ENCODE assay signal across 1 cellular context in the genomic region with DNA sequence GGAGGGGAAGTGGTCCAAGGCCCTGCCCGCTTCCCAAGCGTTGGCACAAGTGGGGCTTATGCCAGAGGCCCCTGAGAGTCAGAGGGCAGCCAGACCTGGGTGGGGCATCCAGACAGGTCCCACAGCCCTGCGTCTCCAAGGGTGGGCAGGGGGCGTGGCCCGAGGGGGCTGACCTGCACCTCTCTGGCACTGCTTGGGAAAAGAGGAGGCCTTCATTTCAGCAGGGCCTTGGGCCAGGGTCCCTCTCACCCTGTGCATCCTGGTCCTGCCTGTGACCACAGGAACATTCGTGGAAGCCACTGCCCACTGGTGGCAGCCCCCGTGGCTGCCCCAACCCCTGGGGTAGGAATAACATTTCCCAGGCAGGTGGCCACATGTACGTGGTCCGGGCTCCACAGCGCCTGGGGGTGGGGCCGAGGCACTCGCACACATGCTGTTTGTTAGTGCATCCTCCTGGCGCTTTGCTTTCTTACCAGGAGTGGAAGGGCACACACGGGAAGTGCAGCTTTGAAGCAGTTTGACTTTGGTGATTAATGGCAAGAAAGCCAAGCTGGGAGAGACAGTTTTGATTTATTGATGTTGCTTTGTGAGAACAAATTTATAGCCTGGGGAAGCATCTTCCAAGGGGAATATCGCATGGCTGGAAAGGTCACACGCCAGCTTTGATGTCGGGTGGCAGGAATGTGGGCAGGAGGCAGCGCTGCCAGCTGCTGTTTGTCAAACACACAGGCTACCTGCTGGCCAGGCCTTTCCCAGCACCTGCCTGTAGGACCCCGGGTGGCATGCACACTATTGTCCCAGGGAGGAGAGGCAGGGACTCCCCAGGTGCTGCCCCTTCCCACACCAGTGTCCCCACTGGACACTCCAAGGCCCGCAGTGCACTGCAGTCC.
TF ChIP-seq lines count a peak whose summit lies in the region.

No MANE protein-coding gene starts in this region.

TF ChIP-seq in HepG2, 621 proteins besides CTCF, POLR2A, EP300 and RAD21 (continues in another document):
- TF ChIP-seq RBFOX2 (IDR thresholded peaks at IDR 0.05; ENCODE audit: low read depth, low read length): peak; percentile 71
- TF ChIP-seq POLR2AphosphoS2 (IDR thresholded peaks at IDR 0.05; ENCODE audit: low read depth, low read length): peak; percentile 74; the same call in 1 of the 2 replicates
- TF ChIP-seq HDAC2 (CRISPR knock-in tag; IDR thresholded peaks at IDR 0.05): peak; percentile 16; the same call in 1 of the 2 replicates
- peak; percentile 26; the same call in 1 of the 2 replicates for TF ChIP-seq ZNF788 (CRISPR knock-in tag; IDR thresholded peaks at IDR 0.05; ENCODE audit: borderline replicate concordance)
- peak; percentile 78 for TF ChIP-seq HNRNPL (IDR thresholded peaks at IDR 0.05; ENCODE audit: low read depth, low read length)
- TF ChIP-seq, protein P1, sequence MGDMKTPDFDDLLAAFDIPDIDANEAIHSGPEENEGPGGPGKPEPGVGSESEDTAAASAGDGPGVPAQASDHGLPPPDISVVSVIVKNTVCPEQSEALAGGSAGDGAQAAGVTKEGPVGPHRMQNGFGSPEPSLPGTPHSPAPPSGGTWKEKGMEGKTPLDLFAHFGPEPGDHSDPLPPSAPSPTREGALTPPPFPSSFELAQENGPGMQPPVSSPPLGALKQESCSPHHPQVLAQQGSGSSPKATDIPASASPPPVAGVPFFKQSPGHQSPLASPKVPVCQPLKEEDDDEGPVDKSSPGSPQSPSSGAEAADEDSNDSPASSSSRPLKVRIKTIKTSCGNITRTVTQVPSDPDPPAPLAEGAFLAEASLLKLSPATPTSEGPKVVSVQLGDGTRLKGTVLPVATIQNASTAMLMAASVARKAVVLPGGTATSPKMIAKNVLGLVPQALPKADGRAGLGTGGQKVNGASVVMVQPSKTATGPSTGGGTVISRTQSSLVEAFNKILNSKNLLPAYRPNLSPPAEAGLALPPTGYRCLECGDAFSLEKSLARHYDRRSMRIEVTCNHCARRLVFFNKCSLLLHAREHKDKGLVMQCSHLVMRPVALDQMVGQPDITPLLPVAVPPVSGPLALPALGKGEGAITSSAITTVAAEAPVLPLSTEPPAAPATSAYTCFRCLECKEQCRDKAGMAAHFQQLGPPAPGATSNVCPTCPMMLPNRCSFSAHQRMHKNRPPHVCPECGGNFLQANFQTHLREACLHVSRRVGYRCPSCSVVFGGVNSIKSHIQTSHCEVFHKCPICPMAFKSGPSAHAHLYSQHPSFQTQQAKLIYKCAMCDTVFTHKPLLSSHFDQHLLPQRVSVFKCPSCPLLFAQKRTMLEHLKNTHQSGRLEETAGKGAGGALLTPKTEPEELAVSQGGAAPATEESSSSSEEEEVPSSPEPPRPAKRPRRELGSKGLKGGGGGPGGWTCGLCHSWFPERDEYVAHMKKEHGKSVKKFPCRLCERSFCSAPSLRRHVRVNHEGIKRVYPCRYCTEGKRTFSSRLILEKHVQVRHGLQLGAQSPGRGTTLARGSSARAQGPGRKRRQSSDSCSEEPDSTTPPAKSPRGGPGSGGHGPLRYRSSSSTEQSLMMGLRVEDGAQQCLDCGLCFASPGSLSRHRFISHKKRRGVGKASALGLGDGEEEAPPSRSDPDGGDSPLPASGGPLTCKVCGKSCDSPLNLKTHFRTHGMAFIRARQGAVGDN (CRISPR knock-in tag; IDR thresholded peaks at IDR 0.05): peak; percentile 48; the same call in 1 of the 2 replicates
- TF ChIP-seq, protein P2, sequence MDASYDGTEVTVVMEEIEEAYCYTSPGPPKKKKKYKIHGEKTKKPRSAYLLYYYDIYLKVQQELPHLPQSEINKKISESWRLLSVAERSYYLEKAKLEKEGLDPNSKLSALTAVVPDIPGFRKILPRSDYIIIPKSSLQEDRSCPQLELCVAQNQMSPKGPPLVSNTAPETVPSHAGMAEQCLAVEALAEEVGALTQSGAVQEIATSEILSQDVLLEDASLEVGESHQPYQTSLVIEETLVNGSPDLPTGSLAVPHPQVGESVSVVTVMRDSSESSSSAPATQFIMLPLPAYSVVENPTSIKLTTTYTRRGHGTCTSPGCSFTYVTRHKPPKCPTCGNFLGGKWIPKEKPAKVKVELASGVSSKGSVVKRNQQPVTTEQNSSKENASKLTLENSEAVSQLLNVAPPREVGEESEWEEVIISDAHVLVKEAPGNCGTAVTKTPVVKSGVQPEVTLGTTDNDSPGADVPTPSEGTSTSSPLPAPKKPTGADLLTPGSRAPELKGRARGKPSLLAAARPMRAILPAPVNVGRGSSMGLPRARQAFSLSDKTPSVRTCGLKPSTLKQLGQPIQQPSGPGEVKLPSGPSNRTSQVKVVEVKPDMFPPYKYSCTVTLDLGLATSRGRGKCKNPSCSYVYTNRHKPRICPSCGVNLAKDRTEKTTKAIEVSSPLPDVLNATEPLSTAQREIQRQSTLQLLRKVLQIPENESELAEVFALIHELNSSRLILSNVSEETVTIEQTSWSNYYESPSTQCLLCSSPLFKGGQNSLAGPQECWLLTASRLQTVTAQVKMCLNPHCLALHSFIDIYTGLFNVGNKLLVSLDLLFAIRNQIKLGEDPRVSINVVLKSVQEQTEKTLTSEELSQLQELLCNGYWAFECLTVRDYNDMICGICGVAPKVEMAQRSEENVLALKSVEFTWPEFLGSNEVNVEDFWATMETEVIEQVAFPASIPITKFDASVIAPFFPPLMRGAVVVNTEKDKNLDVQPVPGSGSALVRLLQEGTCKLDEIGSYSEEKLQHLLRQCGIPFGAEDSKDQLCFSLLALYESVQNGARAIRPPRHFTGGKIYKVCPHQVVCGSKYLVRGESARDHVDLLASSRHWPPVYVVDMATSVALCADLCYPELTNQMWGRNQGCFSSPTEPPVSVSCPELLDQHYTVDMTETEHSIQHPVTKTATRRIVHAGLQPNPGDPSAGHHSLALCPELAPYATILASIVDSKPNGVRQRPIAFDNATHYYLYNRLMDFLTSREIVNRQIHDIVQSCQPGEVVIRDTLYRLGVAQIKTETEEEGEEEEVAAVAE (CRISPR knock-in tag; IDR thresholded peaks at IDR 0.05; ENCODE audit: borderline replicate concordance): no peak
- TF ChIP-seq, protein P3, sequence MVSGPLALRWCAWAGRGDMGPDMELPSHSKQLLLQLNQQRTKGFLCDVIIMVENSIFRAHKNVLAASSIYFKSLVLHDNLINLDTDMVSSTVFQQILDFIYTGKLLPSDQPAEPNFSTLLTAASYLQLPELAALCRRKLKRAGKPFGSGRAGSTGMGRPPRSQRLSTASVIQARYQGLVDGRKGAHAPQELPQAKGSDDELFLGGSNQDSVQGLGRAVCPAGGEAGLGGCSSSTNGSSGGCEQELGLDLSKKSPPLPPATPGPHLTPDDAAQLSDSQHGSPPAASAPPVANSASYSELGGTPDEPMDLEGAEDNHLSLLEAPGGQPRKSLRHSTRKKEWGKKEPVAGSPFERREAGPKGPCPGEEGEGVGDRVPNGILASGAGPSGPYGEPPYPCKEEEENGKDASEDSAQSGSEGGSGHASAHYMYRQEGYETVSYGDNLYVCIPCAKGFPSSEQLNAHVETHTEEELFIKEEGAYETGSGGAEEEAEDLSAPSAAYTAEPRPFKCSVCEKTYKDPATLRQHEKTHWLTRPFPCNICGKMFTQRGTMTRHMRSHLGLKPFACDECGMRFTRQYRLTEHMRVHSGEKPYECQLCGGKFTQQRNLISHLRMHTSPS (CRISPR knock-in tag; IDR thresholded peaks at IDR 0.05; ENCODE audit: low read depth): peak; percentile 43; the same call in 1 of the 2 replicates
- TF ChIP-seq MAZ (IDR thresholded peaks at IDR 0.05; ENCODE audit: borderline replicate concordance, low read depth, low read length): no peak
- TF ChIP-seq MAZ (CRISPR knock-in tag; IDR thresholded peaks at IDR 0.05; ENCODE audit: low read depth): peak; percentile 61; the same call in 1 of the 2 replicates
- TF ChIP-seq ASH2L (IDR thresholded peaks at IDR 0.05; ENCODE audit: insufficient read length, low read depth, low read length): peak; percentile 18
- TF ChIP-seq AGO1 (IDR thresholded peaks at IDR 0.05; ENCODE audit: low read depth, low read length, poor library complexity, severe bottlenecking): peak; percentile 37
- peak; percentile 34; the same call in 1 of the 2 replicates for TF ChIP-seq TBX2 (CRISPR knock-in tag; IDR thresholded peaks at IDR 0.05; ENCODE audit: borderline replicate concordance)
- TF ChIP-seq, protein P4, sequence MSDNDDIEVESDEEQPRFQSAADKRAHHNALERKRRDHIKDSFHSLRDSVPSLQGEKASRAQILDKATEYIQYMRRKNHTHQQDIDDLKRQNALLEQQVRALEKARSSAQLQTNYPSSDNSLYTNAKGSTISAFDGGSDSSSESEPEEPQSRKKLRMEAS (IDR thresholded peaks at IDR 0.05): no peak; the same call in 1 of the 2 replicates
- peak; percentile 48 for TF ChIP-seq STAG1 (CRISPR knock-in tag; IDR thresholded peaks at IDR 0.05)
- TF ChIP-seq ZNF468 (CRISPR knock-in tag; IDR thresholded peaks at IDR 0.05): no peak
- TF ChIP-seq, protein P5, sequence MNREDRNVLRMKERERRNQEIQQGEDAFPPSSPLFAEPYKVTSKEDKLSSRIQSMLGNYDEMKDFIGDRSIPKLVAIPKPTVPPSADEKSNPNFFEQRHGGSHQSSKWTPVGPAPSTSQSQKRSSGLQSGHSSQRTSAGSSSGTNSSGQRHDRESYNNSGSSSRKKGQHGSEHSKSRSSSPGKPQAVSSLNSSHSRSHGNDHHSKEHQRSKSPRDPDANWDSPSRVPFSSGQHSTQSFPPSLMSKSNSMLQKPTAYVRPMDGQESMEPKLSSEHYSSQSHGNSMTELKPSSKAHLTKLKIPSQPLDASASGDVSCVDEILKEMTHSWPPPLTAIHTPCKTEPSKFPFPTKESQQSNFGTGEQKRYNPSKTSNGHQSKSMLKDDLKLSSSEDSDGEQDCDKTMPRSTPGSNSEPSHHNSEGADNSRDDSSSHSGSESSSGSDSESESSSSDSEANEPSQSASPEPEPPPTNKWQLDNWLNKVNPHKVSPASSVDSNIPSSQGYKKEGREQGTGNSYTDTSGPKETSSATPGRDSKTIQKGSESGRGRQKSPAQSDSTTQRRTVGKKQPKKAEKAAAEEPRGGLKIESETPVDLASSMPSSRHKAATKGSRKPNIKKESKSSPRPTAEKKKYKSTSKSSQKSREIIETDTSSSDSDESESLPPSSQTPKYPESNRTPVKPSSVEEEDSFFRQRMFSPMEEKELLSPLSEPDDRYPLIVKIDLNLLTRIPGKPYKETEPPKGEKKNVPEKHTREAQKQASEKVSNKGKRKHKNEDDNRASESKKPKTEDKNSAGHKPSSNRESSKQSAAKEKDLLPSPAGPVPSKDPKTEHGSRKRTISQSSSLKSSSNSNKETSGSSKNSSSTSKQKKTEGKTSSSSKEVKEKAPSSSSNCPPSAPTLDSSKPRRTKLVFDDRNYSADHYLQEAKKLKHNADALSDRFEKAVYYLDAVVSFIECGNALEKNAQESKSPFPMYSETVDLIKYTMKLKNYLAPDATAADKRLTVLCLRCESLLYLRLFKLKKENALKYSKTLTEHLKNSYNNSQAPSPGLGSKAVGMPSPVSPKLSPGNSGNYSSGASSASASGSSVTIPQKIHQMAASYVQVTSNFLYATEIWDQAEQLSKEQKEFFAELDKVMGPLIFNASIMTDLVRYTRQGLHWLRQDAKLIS (CRISPR knock-in tag; IDR thresholded peaks at IDR 0.05): peak; percentile 54; the same call in 1 of the 2 replicates
- TF ChIP-seq, protein P6, sequence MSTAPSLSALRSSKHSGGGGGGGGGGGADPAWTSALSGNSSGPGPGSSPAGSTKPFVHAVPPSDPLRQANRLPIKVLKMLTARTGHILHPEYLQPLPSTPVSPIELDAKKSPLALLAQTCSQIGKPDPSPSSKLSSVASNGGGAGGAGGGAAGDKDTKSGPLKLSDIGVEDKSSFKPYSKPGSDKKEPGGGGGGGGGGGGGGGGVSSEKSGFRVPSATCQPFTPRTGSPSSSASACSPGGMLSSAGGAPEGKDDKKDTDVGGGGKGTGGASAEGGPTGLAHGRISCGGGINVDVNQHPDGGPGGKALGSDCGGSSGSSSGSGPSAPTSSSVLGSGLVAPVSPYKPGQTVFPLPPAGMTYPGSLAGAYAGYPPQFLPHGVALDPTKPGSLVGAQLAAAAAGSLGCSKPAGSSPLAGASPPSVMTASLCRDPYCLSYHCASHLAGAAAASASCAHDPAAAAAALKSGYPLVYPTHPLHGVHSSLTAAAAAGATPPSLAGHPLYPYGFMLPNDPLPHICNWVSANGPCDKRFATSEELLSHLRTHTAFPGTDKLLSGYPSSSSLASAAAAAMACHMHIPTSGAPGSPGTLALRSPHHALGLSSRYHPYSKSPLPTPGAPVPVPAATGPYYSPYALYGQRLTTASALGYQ (CRISPR knock-in tag; IDR thresholded peaks at IDR 0.05): no peak
- TF ChIP-seq ZNF619 (CRISPR knock-in tag; IDR thresholded peaks at IDR 0.05): peak; percentile 29; the same call in 1 of the 2 replicates
- no peak for TF ChIP-seq MAFK (conservative IDR thresholded peaks at IDR 0.05 in 1 of 2, IDR thresholded peaks at IDR 0.05 in 1 of 2; ENCODE audit: low read length in 2 of 2)
- no peak for TF ChIP-seq SMARCC2 (IDR thresholded peaks at IDR 0.05)
- no peak for TF ChIP-seq ZNF484 (CRISPR knock-in tag; IDR thresholded peaks at IDR 0.05; ENCODE audit: borderline replicate concordance, low read depth)
- TF ChIP-seq PCBP1 (IDR thresholded peaks at IDR 0.05; ENCODE audit: borderline replicate concordance, low read depth, low read length): 0 out of 2 replicates have a peak, but pooled peaks have one; percentile 10
- TF ChIP-seq PHF5A (CRISPR knock-in tag; IDR thresholded peaks at IDR 0.05; ENCODE audit: low read depth, unreplicated experiment): peak; percentile 8
- no peak for TF ChIP-seq ZNF382 (CRISPR knock-in tag; IDR thresholded peaks at IDR 0.05; ENCODE audit: borderline replicate concordance)
- peak; percentile 22; the same call in 1 of the 2 replicates for TF ChIP-seq ZNF333 (CRISPR knock-in tag; IDR thresholded peaks at IDR 0.05; ENCODE audit: borderline replicate concordance)
- peak; percentile 34; the same call in 1 of the 2 replicates for TF ChIP-seq ZNF350 (CRISPR knock-in tag; IDR thresholded peaks at IDR 0.05; ENCODE audit: borderline replicate concordance, low read depth)
- 0 out of 2 replicates have a peak, but pooled peaks have one; percentile 10 for TF ChIP-seq MYC (CRISPR knock-in tag; IDR thresholded peaks at IDR 0.05; ENCODE audit: borderline replicate concordance)
- TF ChIP-seq ZC3H13 (CRISPR knock-in tag; IDR thresholded peaks at IDR 0.05): peak; percentile 76
- peak; percentile 18 for TF ChIP-seq PRPF4 (IDR thresholded peaks at IDR 0.05; ENCODE audit: low read depth, low read length, poor library complexity, severe bottlenecking)
- TF ChIP-seq POLR2AphosphoS5 (IDR thresholded peaks at IDR 0.05; ENCODE audit: low read depth, low read length): peak; percentile 45
- TF ChIP-seq, protein P7, sequence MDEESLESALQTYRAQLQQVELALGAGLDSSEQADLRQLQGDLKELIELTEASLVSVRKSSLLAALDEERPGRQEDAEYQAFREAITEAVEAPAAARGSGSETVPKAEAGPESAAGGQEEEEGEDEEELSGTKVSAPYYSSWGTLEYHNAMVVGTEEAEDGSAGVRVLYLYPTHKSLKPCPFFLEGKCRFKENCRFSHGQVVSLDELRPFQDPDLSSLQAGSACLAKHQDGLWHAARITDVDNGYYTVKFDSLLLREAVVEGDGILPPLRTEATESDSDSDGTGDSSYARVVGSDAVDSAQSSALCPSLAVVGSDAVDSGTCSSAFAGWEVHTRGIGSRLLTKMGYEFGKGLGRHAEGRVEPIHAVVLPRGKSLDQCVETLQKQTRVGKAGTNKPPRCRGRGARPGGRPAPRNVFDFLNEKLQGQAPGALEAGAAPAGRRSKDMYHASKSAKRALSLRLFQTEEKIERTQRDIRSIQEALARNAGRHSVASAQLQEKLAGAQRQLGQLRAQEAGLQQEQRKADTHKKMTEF (CRISPR knock-in tag; IDR thresholded peaks at IDR 0.05): no peak
- 0 out of 2 replicates have a peak, but pooled peaks have one; percentile 64 for TF ChIP-seq ZNF260 (CRISPR knock-in tag; IDR thresholded peaks at IDR 0.05; ENCODE audit: borderline replicate concordance, low read depth)
- peak; percentile 99 for TF ChIP-seq AGO2 (optimal IDR thresholded peaks at IDR 0.05; ENCODE audit: low read depth, low read length)
- TF ChIP-seq PAF1 (CRISPR knock-in tag; IDR thresholded peaks at IDR 0.05): peak; percentile 83
- peak; percentile 73 for TF ChIP-seq RBM39 (IDR thresholded peaks at IDR 0.05; ENCODE audit: low read depth, low read length, poor library complexity, severe bottlenecking)
- TF ChIP-seq ZBTB38 (CRISPR knock-in tag; IDR thresholded peaks at IDR 0.05): 0 out of 2 replicates have a peak, but pooled peaks have one; percentile 22
